8 cellular contexts compared by ENCODE assay signal in the genomic region with DNA sequence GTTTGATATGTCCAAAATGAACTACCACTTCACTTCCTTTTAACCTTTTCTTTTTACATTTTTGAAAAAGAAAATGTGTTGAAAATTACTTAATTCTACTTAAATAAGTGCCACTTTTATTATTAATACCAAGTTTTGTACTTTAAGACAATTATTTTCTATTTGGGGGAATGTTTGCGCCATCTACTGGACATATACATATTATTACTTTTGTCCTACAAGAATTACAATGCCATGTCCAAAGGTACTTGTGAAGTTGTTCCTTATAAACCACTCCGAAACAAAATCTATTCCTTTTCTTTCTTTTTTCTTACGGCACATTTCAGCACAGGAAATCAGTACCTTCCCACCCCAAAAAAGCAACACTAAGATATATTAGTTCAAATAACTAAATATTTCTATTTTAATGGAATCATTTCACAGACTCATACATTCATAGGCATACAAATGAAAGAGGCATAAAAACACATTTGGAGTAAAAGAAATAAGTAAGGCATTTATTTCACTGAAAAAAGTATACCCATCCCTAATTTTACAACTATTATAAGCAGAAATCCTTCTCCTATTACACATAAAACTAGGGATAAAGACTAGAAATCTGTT.
DNase-seq lines count a peak whose midpoint lies in the region; FAIRE-seq and TF ChIP-seq lines count a peak whose summit lies in the region.

No MANE protein-coding gene starts in this region.

- peak; percentile 70 for DNase-seq in A673 (ENCODE audit: low spot score)
- DNase-seq in GM20000 (ENCODE audit: low spot score): peak; percentile 15
- DNase-seq in NCI-H2196 treated with DMSO at 0.1 percent for 48 hours (lab: John Stamatoyannopoulos, UW; ENCODE audit: unreplicated experiment): peak; percentile 21
- DNase-seq in cerebellum (ENCODE audit: low spot score): peak; percentile 26
- peak; percentile 45 for DNase-seq in middle frontal gyrus (ENCODE audit: extremely low spot score, low spot score)
- no peak for DNase-seq in nucleus accumbens (lab: John Stamatoyannopoulos, UW)
- no peak for DNase-seq in activated CD8-positive, alpha-beta memory T cell treated with anti-CD3 and anti-CD28 coated beads for 24 hours
- no peak for DNase-seq in GM12892 (ENCODE audit: insufficient read length)

- no peaks in the 10 kb centered on the region for H3K9me3 ChIP-seq in A673 (ENCODE audit: low read depth, low read length, poor library complexity, severe bottlenecking)

- intact Hi-C loops in A673 (cut with micrococcal nuclease; ENCODE audit: unreplicated experiment): loop anchor here (1.0 to 2.0 kb wide), 2 partner anchors 310 to 436 kb away; no protein-coding TSS in a partner anchor

- H3K4me1 ChIP-seq in A673 (ENCODE audit: insufficient read depth, low read length, poor library complexity, severe bottlenecking): peaks cover 23% of the 10 kb centered on the region

- no peak overlapping the region for H3K27ac ChIP-seq in A673 (ENCODE audit: low read depth, low read length, poor library complexity, severe bottlenecking)

- no TSS peak for BruUV-seq in A673 (replicated peaks; lab: Mats Ljungman, UMichigan)

- POLR2A ChIA-PET in A673 (lab: Charles Lee; ENCODE audit: low non-redundant PET): no interaction called here

- H3K4me3 ChIP-seq in A673 (ENCODE audit: low read depth, low read length, poor library complexity, severe bottlenecking): no peak overlapping the region

- H3K36me3 ChIP-seq in A673 (ENCODE audit: insufficient read depth, low read length, poor library complexity, severe bottlenecking): no peaks in the 10 kb centered on the region

- TF ChIP-seq CTCF in A673 (conservative IDR thresholded peaks at IDR 0.05; ENCODE audit: low read depth, low read length) (peak; percentile 67), GM20000 (IDR thresholded peaks at IDR 0.05; ENCODE audit: extremely low read depth, missing control alignments) (no peak)

- CTCF ChIA-PET in A673 (lab: Charles Lee): no interaction called here

- no peak for FAIRE-seq in GM12892 (lab: Jason Lieb, UNC)

- no peak for TF ChIP-seq POLR2A in GM12892 (IDR thresholded peaks at IDR 0.05; ENCODE audit: low read depth, low read length)

- H3K27me3 ChIP-seq in A673 (replicated peaks; ENCODE audit: insufficient read depth, low read depth, low read length, poor library complexity): no peaks in the 10 kb centered on the region

Comparison
In these comparisons a context has a peak if more than half of its experiments do, and no peak if none do; other contexts are left out.
1. DNase-seq: peak in A673 (single experiment), GM20000 (single experiment), NCI-H2196 treated with DMSO at 0.1 percent for 48 hours (single experiment), cerebellum (single experiment) and middle frontal gyrus (single experiment); none in nucleus accumbens (0 of 56), activated CD8-positive, alpha-beta memory T cell treated with anti-CD3 and anti-CD28 coated beads for 24 hours (single experiment) and GM12892 (single experiment).